2 cellular contexts compared by ENCODE assay signal in genomic region chr4:26542996-26543395, GRCh38.
TF ChIP-seq lines count a peak whose summit lies in the region.

No MANE protein-coding gene starts in this region.

TF ChIP-seq in IMR-90, 13 proteins besides CTCF, POLR2A, EP300 and RAD21:
- TF ChIP-seq CHD1 (IDR thresholded peaks at IDR 0.05; ENCODE audit: low read depth, low read length) (no peak), BHLHE40 (IDR thresholded peaks at IDR 0.05; ENCODE audit: low read depth, low read length) (no peak), FOS (IDR thresholded peaks at IDR 0.05; ENCODE audit: low read depth, low read length) (no peak), MXI1 (IDR thresholded peaks at IDR 0.05; ENCODE audit: borderline replicate concordance, low read depth, low read length) (no peak), MAZ (IDR thresholded peaks at IDR 0.05; ENCODE audit: borderline replicate concordance, low read depth, low read length) (no peak), ELK1 (IDR thresholded peaks at IDR 0.05; ENCODE audit: borderline replicate concordance, low read depth, low read length) (no peak), RFX5 (IDR thresholded peaks at IDR 0.05; ENCODE audit: low read depth, low read length) (no peak), USF2 (IDR thresholded peaks at IDR 0.05; ENCODE audit: low read depth, low read length) (no peak), MAFK (IDR thresholded peaks at IDR 0.05; ENCODE audit: low read depth, low read length) (no peak), SMC3 (IDR thresholded peaks at IDR 0.05; ENCODE audit: low read depth, low read length) (no peak), NFE2L2 (IDR thresholded peaks at IDR 0.05; ENCODE audit: low read depth, low read length) (no peak), CEBPB (IDR thresholded peaks at IDR 0.05; ENCODE audit: low read depth, low read length) (no peak), RCOR1 (IDR thresholded peaks at IDR 0.05; ENCODE audit: insufficient replicate concordance, low read length) (no peak)
TF ChIP-seq in IMR-90: peak in this region for 0.

TF ChIP-seq in endothelial cell of umbilical vein, 7 proteins besides CTCF, POLR2A, EP300 and RAD21:
- TF ChIP-seq MAX (IDR thresholded peaks at IDR 0.05; ENCODE audit: insufficient read depth, insufficient read length), result no peak
- no peak for TF ChIP-seq EZH2 (IDR thresholded peaks at IDR 0.05; ENCODE audit: borderline replicate concordance, low read depth, low read length, severe bottlenecking)
- no peak for TF ChIP-seq FOS (IDR thresholded peaks at IDR 0.05; ENCODE audit: borderline replicate concordance, insufficient read depth, low read length)
- TF ChIP-seq MYC (IDR thresholded peaks at IDR 0.05; ENCODE audit: low read depth, low read length), result no peak
- TF ChIP-seq POLR2AphosphoS5 (IDR thresholded peaks at IDR 0.05; ENCODE audit: insufficient read depth, low read depth, low read length), result no peak
- no peak for TF ChIP-seq GATA2 (IDR thresholded peaks at IDR 0.05; ENCODE audit: insufficient read depth, insufficient read length, low read depth, low read length)
- no peak for TF ChIP-seq JUN (IDR thresholded peaks at IDR 0.05; ENCODE audit: borderline replicate concordance, insufficient read depth, insufficient read length, low read depth)
TF ChIP-seq in endothelial cell of umbilical vein: peak in this region for 0.
